25 cellular contexts compared by ENCODE assay signal in the genomic region with DNA sequence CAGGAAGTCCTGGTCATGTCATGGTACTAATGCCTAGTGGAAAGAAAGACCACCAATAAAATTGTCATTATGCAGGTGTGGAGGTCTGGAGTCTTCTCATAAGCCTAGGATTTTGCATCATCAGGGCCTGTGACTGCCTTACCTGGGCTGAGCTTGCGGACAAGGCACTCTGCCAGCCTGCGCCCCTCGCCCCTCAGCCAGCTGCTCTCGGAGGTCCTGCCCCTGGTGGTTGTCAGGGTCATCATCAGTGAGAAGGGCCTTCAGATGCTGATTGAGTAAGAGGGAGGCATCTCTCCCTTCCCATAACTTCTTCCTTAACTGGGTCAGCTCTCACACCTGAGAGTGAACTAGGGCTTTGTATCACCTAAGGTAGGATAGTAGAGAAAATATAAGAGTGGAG.
"Had no signal": no experiment of that assay in that cellular context is flagged by ENCODE, and none has a peak within 500 bp of the region (broad histone marks: within the 10 kb centered on the region; RNA-seq: fewer than 3 reads in every experiment).

No MANE protein-coding gene starts in this region.

- H3K9me3 Mint-ChIP-seq: activated CD4-positive, alpha-beta memory T cell treated with anti-CD3 and anti-CD28 coated beads, Interleukin-2, amount 10 ng/mL, durations not matched to agents 7 days and 5 days; activated CD4-positive, alpha-beta T cell treated with anti-CD3 and anti-CD28 coated beads, Interleukin-2, amount 10 ng/mL, durations not matched to agents 7 days and 5 days; activated naive CD4-positive, alpha-beta T cell treated with anti-CD3 and anti-CD28 coated beads, Interleukin-2, amount 10 ng/mL, durations not matched to agents 7 days and 5 days; activated naive CD4-positive, alpha-beta T cell treated with anti-CD3 and anti-CD28 coated beads, Interleukin-2, amount 50 U/mL, for 72 hours; activated naive CD8-positive, alpha-beta T cell treated with anti-CD3 and anti-CD28 coated beads, Interleukin-2, amount 10 ng/mL, durations not matched to agents 7 days and 5 days; activated T-cell treated with anti-CD3 and anti-CD28 coated beads, Interleukin-2, amount 50 U/mL, for 24 hours; activated T-cell treated with anti-CD3 and anti-CD28 coated beads, Interleukin-2, amount 50 U/mL, for 72 hours; central memory CD8-positive, alpha-beta T cell had no signal

- H3K36me3 Mint-ChIP-seq: activated naive CD4-positive, alpha-beta T cell treated with anti-CD3 and anti-CD28 coated beads, Interleukin-2, amount 10 ng/mL, durations not matched to agents 7 days and 5 days; activated naive CD4-positive, alpha-beta T cell treated with anti-CD3 and anti-CD28 coated beads, Interleukin-2, amount 50 U/mL, for 72 hours; activated naive CD8-positive, alpha-beta T cell treated with anti-CD3 and anti-CD28 coated beads, Interleukin-2, amount 10 ng/mL, durations not matched to agents 7 days and 5 days had no signal

- H3K4me1 ChIP-seq: ascending aorta had no signal

- ATAC-seq: activated naive CD4-positive, alpha-beta T cell treated with anti-CD3 and anti-CD28 coated beads, Interleukin-2, amount 50 U/mL, for 72 hours; activated T-cell treated with anti-CD3 and anti-CD28 coated beads, Interleukin-2, amount 50 U/mL, for 72 hours; effector memory CD8-positive, alpha-beta T cell had no signal

- DNase-seq: activated CD4-positive, alpha-beta memory T cell treated with anti-CD3 and anti-CD28 coated beads, Interleukin-2, amount 10 ng/mL, durations not matched to agents 7 days and 5 days; activated CD4-positive, alpha-beta T cell treated with anti-CD3 and anti-CD28 coated beads for 1 hour; activated CD4-positive, alpha-beta T cell treated with anti-CD3 and anti-CD28 coated beads for 4 hours; activated CD4-positive, alpha-beta T cell treated with anti-CD3 and anti-CD28 coated beads, Interleukin-2, amount 10 ng/mL, durations not matched to agents 7 days and 5 days; activated CD4-positive, alpha-beta T cell treated with anti-CD3 and anti-CD28 coated beads, Interleukin-2, amount 50 U/mL, for 4 hours; activated CD8-positive, alpha-beta memory T cell treated with anti-CD3 and anti-CD28 coated beads, Interleukin-2, amount 50 U/mL, for 48 hours; activated gamma-delta T cell; activated naive CD4-positive, alpha-beta T cell; activated naive CD4-positive, alpha-beta T cell treated with anti-CD3 and anti-CD28 coated beads, Interleukin-2, amount 10 ng/mL, durations not matched to agents 7 days and 5 days; activated naive CD8-positive, alpha-beta T cell treated with anti-CD3 and anti-CD28 coated beads, Interleukin-2, amount 10 ng/mL, durations not matched to agents 7 days and 5 days; activated T-cell treated with anti-CD3 and anti-CD28 coated beads for 4 hours; activated T-cell treated with anti-CD3 and anti-CD28 coated beads, Interleukin-2, amount 50 U/mL, for 24 hours; activated T-cell treated with anti-CD3 and anti-CD28 coated beads, Interleukin-2, amount 50 U/mL, for 72 hours; brain microvascular endothelial cell; cortex of kidney; dermis blood vessel endothelial cell; effector CD4-positive, alpha-beta T cell; effector memory CD8-positive, alpha-beta T cell; foreskin fibroblast; head of caudate nucleus; T-helper 2 cell had no signal

- H3K4me3 Mint-ChIP-seq: activated CD4-positive, alpha-beta memory T cell treated with anti-CD3 and anti-CD28 coated beads, Interleukin-2, amount 10 ng/mL, durations not matched to agents 7 days and 5 days; activated CD4-positive, alpha-beta T cell treated with anti-CD3 and anti-CD28 coated beads, Interleukin-2, amount 10 ng/mL, durations not matched to agents 7 days and 5 days; activated naive CD4-positive, alpha-beta T cell treated with anti-CD3 and anti-CD28 coated beads, Interleukin-2, amount 10 ng/mL, durations not matched to agents 7 days and 5 days; activated naive CD8-positive, alpha-beta T cell treated with anti-CD3 and anti-CD28 coated beads, Interleukin-2, amount 10 ng/mL, durations not matched to agents 7 days and 5 days; activated T-cell treated with anti-CD3 and anti-CD28 coated beads, Interleukin-2, amount 50 U/mL, for 24 hours; activated T-cell treated with anti-CD3 and anti-CD28 coated beads, Interleukin-2, amount 50 U/mL, for 72 hours; central memory CD8-positive, alpha-beta T cell; effector memory CD8-positive, alpha-beta T cell had no signal

- H3K9me3 ChIP-seq: ascending aorta had no signal

- H3K27ac Mint-ChIP-seq: activated CD4-positive, alpha-beta memory T cell treated with anti-CD3 and anti-CD28 coated beads, Interleukin-2, amount 10 ng/mL, durations not matched to agents 7 days and 5 days; activated CD4-positive, alpha-beta T cell treated with anti-CD3 and anti-CD28 coated beads, Interleukin-2, amount 10 ng/mL, durations not matched to agents 7 days and 5 days; activated naive CD4-positive, alpha-beta T cell treated with anti-CD3 and anti-CD28 coated beads, Interleukin-2, amount 10 ng/mL, durations not matched to agents 7 days and 5 days; activated naive CD4-positive, alpha-beta T cell treated with anti-CD3 and anti-CD28 coated beads, Interleukin-2, amount 50 U/mL, for 72 hours; activated naive CD8-positive, alpha-beta T cell treated with anti-CD3 and anti-CD28 coated beads, Interleukin-2, amount 10 ng/mL, durations not matched to agents 7 days and 5 days; activated T-cell treated with anti-CD3 and anti-CD28 coated beads, Interleukin-2, amount 50 U/mL, for 24 hours; activated T-cell treated with anti-CD3 and anti-CD28 coated beads, Interleukin-2, amount 50 U/mL, for 72 hours; effector memory CD8-positive, alpha-beta T cell had no signal

- H3K4me3 ChIP-seq: ascending aorta had no signal

- H3K27ac ChIP-seq: ascending aorta, brain microvascular endothelial cell, epithelial cell of prostate had no signal

- H3K27me3 ChIP-seq: ascending aorta, brain microvascular endothelial cell had no signal

- H3K27me3 Mint-ChIP-seq: activated naive CD4-positive, alpha-beta T cell treated with anti-CD3 and anti-CD28 coated beads, Interleukin-2, amount 10 ng/mL, durations not matched to agents 7 days and 5 days had no signal

- H3K4me1 Mint-ChIP-seq: activated CD4-positive, alpha-beta memory T cell treated with anti-CD3 and anti-CD28 coated beads, Interleukin-2, amount 10 ng/mL, durations not matched to agents 7 days and 5 days; activated CD4-positive, alpha-beta T cell treated with anti-CD3 and anti-CD28 coated beads, Interleukin-2, amount 10 ng/mL, durations not matched to agents 7 days and 5 days; activated naive CD4-positive, alpha-beta T cell treated with anti-CD3 and anti-CD28 coated beads, Interleukin-2, amount 10 ng/mL, durations not matched to agents 7 days and 5 days; activated naive CD8-positive, alpha-beta T cell treated with anti-CD3 and anti-CD28 coated beads, Interleukin-2, amount 10 ng/mL, durations not matched to agents 7 days and 5 days; central memory CD8-positive, alpha-beta T cell had no signal

- H3K36me3 ChIP-seq: ascending aorta, brain microvascular endothelial cell had no signal
